Comparison of ENCODE assay signal across 8 cellular contexts in the genomic region with DNA sequence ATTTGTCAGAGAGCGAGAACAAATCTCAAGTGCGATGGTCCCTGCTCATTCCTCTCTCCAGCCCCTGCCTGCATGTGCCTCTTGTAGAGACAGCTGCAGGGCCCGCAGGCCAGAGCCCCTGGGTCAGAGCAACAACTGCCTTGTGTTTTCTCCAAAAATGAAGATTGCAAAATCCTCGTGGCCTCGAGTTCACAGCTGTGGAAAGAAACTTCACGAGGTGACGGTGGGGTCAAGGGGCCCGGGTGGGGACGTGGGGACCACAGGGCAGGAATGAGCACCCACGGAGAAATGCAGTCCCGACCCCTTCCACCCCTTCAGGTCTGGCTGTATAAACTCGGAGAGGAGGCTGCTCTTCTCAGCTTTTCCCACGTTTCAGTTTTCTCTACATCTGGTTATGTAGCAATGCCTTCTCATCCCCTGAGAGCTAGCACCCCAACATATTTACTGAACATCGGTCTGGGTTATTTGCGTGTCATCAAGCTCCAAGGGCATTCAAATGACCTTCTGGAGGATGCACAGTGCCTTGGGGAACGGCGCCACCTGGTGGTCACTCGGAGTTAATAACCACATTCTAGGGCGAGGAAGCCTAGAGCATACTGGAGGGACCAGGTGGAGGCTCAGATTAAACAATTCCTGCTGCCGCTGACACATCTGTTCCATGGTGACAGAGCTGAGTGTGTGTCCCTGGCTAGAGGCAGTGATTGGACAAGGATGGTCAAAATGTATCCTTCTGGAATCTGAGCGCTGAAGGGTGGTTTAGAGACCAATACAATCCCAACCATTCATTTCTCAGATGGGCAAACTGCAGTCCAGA.
DNase-seq lines count a peak whose midpoint lies in the region; ATAC-seq and TF ChIP-seq lines count a peak whose summit lies in the region.

No MANE protein-coding gene starts in this region.

- no peaks in the 10 kb centered on the region for H3K9me3 Mint-ChIP-seq in chondrocyte (ENCODE audit: low read depth)

- no peak overlapping the region for H3K4me3 ChIP-seq in AG09309 (ENCODE audit: control insufficient read depth, low read depth, low read length)

- no peaks in the 10 kb centered on the region for H3K36me3 Mint-ChIP-seq in chondrocyte (ENCODE audit: low read depth)

- intact Hi-C loops in left colon (cut with DNase I, micrococcal nuclease), result loop anchor here (5.0 to 10.0 kb wide), 3 partner anchors 140 to 202 kb away; no protein-coding TSS in a partner anchor

- peaks cover 2% of the 10 kb centered on the region for H3K4me1 Mint-ChIP-seq in chondrocyte (ENCODE audit: low read depth)

- H3K27ac Mint-ChIP-seq in chondrocyte (ENCODE audit: unreplicated experiment), result no peak overlapping the region

- peaks cover 30% of the 10 kb centered on the region for H3K27me3 Mint-ChIP-seq in chondrocyte (ENCODE audit: low read depth)

- no peak overlapping the region for H3K4me3 Mint-ChIP-seq in chondrocyte (ENCODE audit: unreplicated experiment)

- ATAC-seq in GM18861 (IDR thresholded peaks at IDR 0.05; ENCODE audit: unreplicated experiment), result peak; percentile 92
- ATAC-seq in HG03066 (IDR thresholded peaks at IDR 0.05; ENCODE audit: low read depth, unreplicated experiment), result peak; percentile 96
- peak; percentile 43 to 63 for ATAC-seq in activated CD4-positive, CD25-positive, alpha-beta regulatory T cell treated with anti-CD3 and anti-CD28 coated beads, Interleukin-2, amount 50 U/mL, for 24 hours
- ATAC-seq in left colon, result peak; percentile 82

- TF ChIP-seq CTCF in AG09309 (IDR thresholded peaks at IDR 0.05; ENCODE audit: control insufficient read depth, insufficient read depth, low read depth, low read length, missing control alignments) (peak; percentile 89), chondrocyte (IDR thresholded peaks at IDR 0.05) (peak; percentile 98)

- DNase-seq in AG09309 (ENCODE audit: low read depth), result peak; percentile 28
- peak; percentile 74 for DNase-seq in NCI-H2227 treated with DMSO at 0.1 percent for 48 hours (lab: John Stamatoyannopoulos, UW)
- no peak for DNase-seq in chondrocyte (ENCODE audit: low spot score)
- peak; percentile 45 to 80 for DNase-seq in left colon
- DNase-seq in stimulated activated CD4-positive, alpha-beta T cell treated with anti-CD3 and anti-CD28 coated beads, Interleukin-4, amount 100 ng/mL, for 24 hours, result peak; percentile 48
